ENCODE assay signal across 30 cellular contexts in the genomic region with DNA sequence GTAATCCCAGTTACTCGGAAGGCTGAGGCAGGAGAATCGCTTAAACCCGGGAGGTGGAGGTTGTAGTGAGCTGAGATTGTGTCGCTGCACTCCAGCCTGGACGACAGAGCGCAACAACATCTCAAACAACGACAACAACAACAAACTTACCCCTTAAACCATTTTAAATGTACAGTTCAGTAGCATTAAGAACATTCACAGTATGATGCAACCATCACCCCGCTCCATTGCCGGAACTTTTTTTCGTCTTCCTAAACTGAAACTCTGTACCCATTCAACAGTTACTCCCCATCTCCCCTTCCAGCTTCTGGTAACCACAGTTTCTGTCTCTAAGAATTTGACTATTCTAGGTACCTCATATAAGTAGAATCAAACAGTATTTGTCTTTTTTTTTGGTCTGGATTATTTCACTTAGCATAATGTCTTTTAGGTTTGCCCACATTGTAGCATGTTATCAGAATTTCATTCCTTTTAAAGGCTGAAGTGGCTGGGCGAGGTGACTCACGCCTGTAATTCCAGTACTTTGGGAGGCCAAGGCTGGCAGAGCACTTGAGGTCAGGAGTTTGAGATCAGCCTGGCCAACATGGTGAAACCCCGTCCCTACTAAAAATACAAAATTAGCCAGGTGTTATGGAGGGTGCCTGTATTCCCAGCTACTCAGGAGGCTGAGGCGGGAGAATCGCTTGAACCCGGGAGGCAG. TPM values are rescaled to one million over a fixed set of nuclear protein-coding genes. Genes with fewer than 3 reads are reported as not detected.
DNase-seq lines count a peak whose midpoint lies in the region; ATAC-seq and TF ChIP-seq lines count a peak whose summit lies in the region.
"Had no signal": no experiment of that assay in that cellular context is flagged by ENCODE, and none has a peak within 500 bp of the region (broad histone marks: within the 10 kb centered on the region; RNA-seq: fewer than 3 reads in every experiment).

No MANE protein-coding gene starts in this region.

- H3K79me2 ChIP-seq in GM23338 (replicated peaks; ENCODE audit: insufficient read depth): no peaks in the 10 kb centered on the region

- H3K27me3 Mint-ChIP-seq in activated CD4-positive, alpha-beta T cell treated with anti-CD3 and anti-CD28 coated beads, Interleukin-2, amount 10 ng/mL, durations not matched to agents 24 days and 14 days: no peaks in the 10 kb centered on the region
- H3K27me3 Mint-ChIP-seq in GM23338 (ENCODE audit: insufficient read depth, low read depth, poor library complexity) (peaks cover 8% of the 10 kb centered on the region), immature natural killer cell (ENCODE audit: low read depth in 3 of 3) (peaks cover 0 to 9% (median 8%) of the 10 kb centered on the region in 3 donors)
- H3K27me3 Mint-ChIP-seq in activated T-helper 17 cell treated with anti-CD3 and anti-CD28 coated beads, Interleukin-2, amount 50 U/mL, for 72 hours: no peaks in the 10 kb centered on the region
- no peaks in the 10 kb centered on the region for H3K27me3 Mint-ChIP-seq in naive thymus-derived CD8-positive, alpha-beta T cell

- POLR2A ChIA-PET in naive thymus-derived CD8-positive, alpha-beta T cell (lab: Charles Lee): interaction anchor here (0.6 to 21.1 kb wide), 7 partner anchors 17 to 864 kb away, joined by 3 to 955 read pairs (median 12); partner anchors contain the start of genes CA6 and ENO1

- H3F3A ChIP-seq in GM23338 (replicated peaks; ENCODE audit: low read depth): no peaks in the 10 kb centered on the region

- DNase-seq in activated CD4-positive, alpha-beta T cell treated with anti-CD3 and anti-CD28 coated beads, Interleukin-2, amount 10 ng/mL, durations not matched to agents 24 days and 14 days: peak; percentile 58
- DNase-seq in activated CD4-positive, alpha-beta T cell treated with anti-CD3 and anti-CD28 coated beads, Interleukin-2, amount 50 U/mL, for 4 hours: no peak
- no peak for DNase-seq in GM23338 (ENCODE audit: low spot score)
- DNase-seq in naive thymus-derived CD8-positive, alpha-beta T cell: no peak
- DNase-seq in activated effector memory CD4-positive, alpha-beta T cell treated with Interleukin-2 at 50 U/mL for 16 hours: no peak
- DNase-seq in activated CD4-positive, CD25-positive, alpha-beta regulatory T cell treated with anti-CD3 and anti-CD28 coated beads, Interleukin-2, amount 50 U/mL, for 72 hours: no peak
- DNase-seq in immature natural killer cell: no peak
- DNase-seq: amygdala; BE2C; caudate nucleus; foreskin keratinocyte; GDM1; hypothalamus; mammary epithelial cell; NCI-H187; NCI-H2227 treated with DMSO at 0.1 percent for 48 hours; NCI-H82; PC-9; right cardiac atrium; stimulated activated naive CD4-positive, alpha-beta T cell treated with Interleukin-2 at 50 U/mL for 16 hours had no signal

- no peaks in the 10 kb centered on the region for H3K36me3 ChIP-seq in GM23338 (ENCODE audit: insufficient read depth)
- H3K36me3 ChIP-seq: BE2C, SJSA1, upper lobe of left lung had no signal

- H3K4me2 ChIP-seq in GM23338: no peak overlapping the region
- H3K4me2 ChIP-seq: PC-9 had no signal

- ATAC-seq in GM23338: no peak
- ATAC-seq in activated T-helper 17 cell treated with anti-CD3 and anti-CD28 coated beads, Interleukin-2, amount 50 U/mL, for 72 hours (replicated peaks): peak; percentile 61
- no peak for ATAC-seq in naive thymus-derived CD8-positive, alpha-beta T cell
- ATAC-seq: foreskin keratinocyte, HCT116, right cardiac atrium, WTC11 had no signal

- peaks cover 76% of the 10 kb centered on the region for H3K36me3 Mint-ChIP-seq in activated CD4-positive, alpha-beta T cell treated with anti-CD3 and anti-CD28 coated beads, Interleukin-2, amount 10 ng/mL, durations not matched to agents 24 days and 14 days (ENCODE audit: low read depth)
- H3K36me3 Mint-ChIP-seq in GM23338 (ENCODE audit: low read depth) (no peaks in the 10 kb centered on the region), immature natural killer cell (peaks cover 0 to 5% (median 4%) of the 10 kb centered on the region in 3 donors)
- H3K36me3 Mint-ChIP-seq in activated T-helper 17 cell treated with anti-CD3 and anti-CD28 coated beads, Interleukin-2, amount 50 U/mL, for 72 hours (ENCODE audit: low read depth): peaks cover 58% of the 10 kb centered on the region
- H3K36me3 Mint-ChIP-seq in naive thymus-derived CD8-positive, alpha-beta T cell: peaks cover 33 to 87% (median 60%) of the 10 kb centered on the region in 3 donors
- H3K36me3 Mint-ChIP-seq: WTC11 had no signal

- no peak for TF ChIP-seq CTCF in GM23338 (conservative IDR thresholded peaks at IDR 0.05; ENCODE audit: low read depth in 2 of 2)

- H3K27ac Mint-ChIP-seq in activated CD4-positive, alpha-beta T cell treated with anti-CD3 and anti-CD28 coated beads, Interleukin-2, amount 10 ng/mL, durations not matched to agents 24 days and 14 days: peak overlapping the region; percentile 84
- H3K27ac Mint-ChIP-seq in GM23338 (no peak overlapping the region), immature natural killer cell (no peak overlapping the region)
- peak overlapping the region; percentile 10 for H3K27ac Mint-ChIP-seq in activated T-helper 17 cell treated with anti-CD3 and anti-CD28 coated beads, Interleukin-2, amount 50 U/mL, for 72 hours
- peak overlapping the region; percentile 91 to 99 (median 94) for H3K27ac Mint-ChIP-seq in naive thymus-derived CD8-positive, alpha-beta T cell
- H3K27ac Mint-ChIP-seq: WTC11 had no signal

- no peaks in the 10 kb centered on the region for H3K27me3 ChIP-seq in GM23338 (ENCODE audit: insufficient read depth)
- H3K27me3 ChIP-seq: BE2C, SJSA1, upper lobe of left lung had no signal

- peak overlapping the region; percentile 67 for H3K4me3 Mint-ChIP-seq in activated CD4-positive, alpha-beta T cell treated with anti-CD3 and anti-CD28 coated beads, Interleukin-2, amount 10 ng/mL, durations not matched to agents 24 days and 14 days
- no peak overlapping the region for H3K4me3 Mint-ChIP-seq in GM23338
- H3K4me3 Mint-ChIP-seq in activated T-helper 17 cell treated with anti-CD3 and anti-CD28 coated beads, Interleukin-2, amount 50 U/mL, for 72 hours: peak overlapping the region; percentile 36
- H3K4me3 Mint-ChIP-seq in naive thymus-derived CD8-positive, alpha-beta T cell: peak overlapping the region; percentile 85 to 100 (median 91)
- no peak overlapping the region for H3K4me3 Mint-ChIP-seq in immature natural killer cell
- H3K4me3 Mint-ChIP-seq: WTC11 had no signal

- peaks cover 4% of the 10 kb centered on the region for H3K9me3 Mint-ChIP-seq in activated CD4-positive, alpha-beta T cell treated with anti-CD3 and anti-CD28 coated beads, Interleukin-2, amount 10 ng/mL, durations not matched to agents 24 days and 14 days
- no peaks in the 10 kb centered on the region; the same call in 2 of the 3 replicates for H3K9me3 Mint-ChIP-seq in GM23338
- H3K9me3 Mint-ChIP-seq in activated T-helper 17 cell treated with anti-CD3 and anti-CD28 coated beads, Interleukin-2, amount 50 U/mL, for 72 hours: peaks cover 4% of the 10 kb centered on the region
- peaks cover 0 to 10% (median 5%) of the 10 kb centered on the region in 9 donors for H3K9me3 Mint-ChIP-seq in naive thymus-derived CD8-positive, alpha-beta T cell
- H3K9me3 Mint-ChIP-seq in immature natural killer cell: peaks cover 0 to 2% (median 0%) of the 10 kb centered on the region in 6 donors
- H3K9me3 Mint-ChIP-seq: WTC11 had no signal

- H3K4me1 ChIP-seq in GM23338 (ENCODE audit: insufficient read depth): no peaks in the 10 kb centered on the region
- H3K4me1 ChIP-seq: BE2C, foreskin keratinocyte had no signal

- H3K9me2 ChIP-seq in GM23338 (ENCODE audit: insufficient read depth): no peaks in the 10 kb centered on the region; the same call in 1 of the 2 replicates

- peak overlapping the region; percentile 23; the same call in 1 of the 2 replicates for H2AFZ ChIP-seq in GM23338
- H2AFZ ChIP-seq: PC-9 had no signal

- intact Hi-C loops in activated CD4-positive, alpha-beta T cell treated with anti-CD3 and anti-CD28 coated beads, Interleukin-2, amount 10 ng/mL, durations not matched to agents 24 days and 14 days (cut with micrococcal nuclease): no loop called here

- H3K27ac ChIP-seq in GM23338 (ENCODE audit: low read depth): no peak overlapping the region
- H3K27ac ChIP-seq: foreskin keratinocyte, PC-9, SJSA1 had no signal

- H3K4me3 ChIP-seq in GM23338: no peak overlapping the region
- H3K4me3 ChIP-seq: PC-9, SJSA1, upper lobe of left lung had no signal

- no peaks in the 10 kb centered on the region for H4K20me1 ChIP-seq in GM23338 (replicated peaks; ENCODE audit: insufficient read depth)

- peaks cover 69% of the 10 kb centered on the region for H3K4me1 Mint-ChIP-seq in activated CD4-positive, alpha-beta T cell treated with anti-CD3 and anti-CD28 coated beads, Interleukin-2, amount 10 ng/mL, durations not matched to agents 24 days and 14 days
- H3K4me1 Mint-ChIP-seq in GM23338: peaks cover 7% of the 10 kb centered on the region; the same call in 2 of the 3 replicates
- H3K4me1 Mint-ChIP-seq in activated T-helper 17 cell treated with anti-CD3 and anti-CD28 coated beads, Interleukin-2, amount 50 U/mL, for 72 hours: peaks cover 45% of the 10 kb centered on the region
- H3K4me1 Mint-ChIP-seq in naive thymus-derived CD8-positive, alpha-beta T cell: peaks cover 33 to 72% (median 64%) of the 10 kb centered on the region in 4 donors
- H3K4me1 Mint-ChIP-seq in immature natural killer cell: peaks cover 0 to 2% of the 10 kb centered on the region in 2 donors

TF ChIP-seq in GM23338, 12 proteins besides CTCF, POLR2A, EP300 and RAD21 (continues in another document):
- TF ChIP-seq EZH2phosphoT487 (IDR thresholded peaks at IDR 0.05; ENCODE audit: unreplicated experiment) (no peak), JUNB (IDR thresholded peaks at IDR 0.05; ENCODE audit: unreplicated experiment) (no peak), ZNF114 (CRISPR knock-in tag; IDR thresholded peaks at IDR 0.05) (no peak)

RNA-seq across cellular contexts. Expression of gene CA6, which starts 19.6 kb away (rescaled TPM):
- 1.0 and 1.3 TPM in 2 replicates for total RNA-seq in activated CD4-positive, alpha-beta T cell treated with anti-CD3 and anti-CD28 coated beads, Interleukin-2, amount 10 ng/mL, durations not matched to agents 24 days and 14 days
- not detected in 2 replicates for total RNA-seq in GM23338 (2014; rRNA removed; shearing (Covaris generic))
- polyA plus RNA-seq in GM23338 (2016; fragmentation: Nextera tagmentation; extraction: Ambion mirVana) (not detected in 2 replicates), immature natural killer cell (not detected)
- total RNA-seq in activated T-helper 17 cell treated with anti-CD3 and anti-CD28 coated beads, Interleukin-2, amount 50 U/mL, for 72 hours: 1 to 10 TPM in 1 of 2 donors, under 1 TPM in 1; 0.78 to 2.2 TPM
- total RNA-seq in naive thymus-derived CD8-positive, alpha-beta T cell: 10 to 100 TPM; 11.3 to 11.5 TPM
- 10 to 100 TPM in 2 of 3 donors, 1 to 10 TPM in 1; 5.9 to 53.7 (median 17.1) TPM for polyA plus RNA-seq in naive thymus-derived CD8-positive, alpha-beta T cell
- total RNA-seq: A172, dermis microvascular lymphatic vessel endothelial cell, foreskin keratinocyte, kidney epithelial cell, myocyte, osteocyte, PC-9, right cardiac atrium, SJSA1, upper lobe of left lung had no signal
- polyA plus RNA-seq: foreskin keratinocyte, right cardiac atrium had no signal

Comparison
In these comparisons a context has a peak if more than half of its experiments do, and no peak if none do; other contexts are left out.
1. H3K27ac Mint-ChIP-seq: peak in activated CD4-positive, alpha-beta T cell treated with anti-CD3 and anti-CD28 coated beads, Interleukin-2, amount 10 ng/mL, durations not matched to agents 24 days and 14 days (single experiment), activated T-helper 17 cell treated with anti-CD3 and anti-CD28 coated beads, Interleukin-2, amount 50 U/mL, for 72 hours (single experiment) and naive thymus-derived CD8-positive, alpha-beta T cell (10 of 10); none in GM23338 (single experiment) and immature natural killer cell (0 of 6).
2. H3K4me3 Mint-ChIP-seq: peak in activated CD4-positive, alpha-beta T cell treated with anti-CD3 and anti-CD28 coated beads, Interleukin-2, amount 10 ng/mL, durations not matched to agents 24 days and 14 days (single experiment), activated T-helper 17 cell treated with anti-CD3 and anti-CD28 coated beads, Interleukin-2, amount 50 U/mL, for 72 hours (single experiment) and naive thymus-derived CD8-positive, alpha-beta T cell (10 of 10); none in GM23338 (single experiment) and immature natural killer cell (0 of 5).